In genomic region chr14:65035049-65035448, GRCh38 we compare ENCODE assay signal across 12 cellular contexts. TPM values are rescaled to one million over a fixed set of nuclear protein-coding genes. Genes with fewer than 3 reads are reported as not detected.
A peak's percentile ranks its signal among the peaks of the same experiment; 100 is the strongest.
DNase-seq lines count a peak whose midpoint lies in the region; ATAC-seq and TF ChIP-seq lines count a peak whose summit lies in the region.
"Had no signal": no experiment of that assay in that cellular context is flagged by ENCODE, and none has a peak within 500 bp of the region (broad histone marks: within the 10 kb centered on the region; RNA-seq: fewer than 3 reads in every experiment).

No MANE protein-coding gene starts in this region.

- no peak overlapping the region for H3K27ac Mint-ChIP-seq in progenitor cell of endocrine pancreas
- H3K27ac Mint-ChIP-seq: T-cell had no signal

- H3K36me3 Mint-ChIP-seq in progenitor cell of endocrine pancreas (ENCODE audit: insufficient read depth) = peaks cover 16% of the 10 kb centered on the region

- H3K4me3 Mint-ChIP-seq in progenitor cell of endocrine pancreas (ENCODE audit: low read depth) = no peak overlapping the region
- H3K4me3 Mint-ChIP-seq: T-cell had no signal

- no peaks in the 10 kb centered on the region for H3K27me3 Mint-ChIP-seq in progenitor cell of endocrine pancreas
- H3K27me3 Mint-ChIP-seq: T-cell had no signal

- H3K4me3 ChIP-seq in fibroblast of villous mesenchyme (ENCODE audit: low read depth, low read length) = no peak overlapping the region

- TF ChIP-seq CTCF in fibroblast of villous mesenchyme (IDR thresholded peaks at IDR 0.05; ENCODE audit: insufficient read depth, low read depth, low read length) (no peak), progenitor cell of endocrine pancreas (IDR thresholded peaks at IDR 0.05; ENCODE audit: unreplicated experiment) (no peak)

- no peak for ATAC-seq in GM19324 (IDR thresholded peaks at IDR 0.05; ENCODE audit: low FRiP score, unreplicated experiment)
- ATAC-seq: T-cell had no signal

- no peaks in the 10 kb centered on the region for H3K4me1 Mint-ChIP-seq in progenitor cell of endocrine pancreas (ENCODE audit: low read depth)

- DNase-seq in Ammon's horn (ENCODE audit: low spot score) (peak; percentile 62), anterior cingulate cortex (lab: John Stamatoyannopoulos, UW) (peak in 42 of 58 donors; percentile 14 to 73 (median 47)), fibroblast of villous mesenchyme (ENCODE audit: low read depth) (peak; percentile 18), mucosa of gallbladder (ENCODE audit: low spot score) (peak; percentile 45), OCI-M1 (lab: John Stamatoyannopoulos, UW) (no peak), progenitor cell of endocrine pancreas (ENCODE audit: low spot score, unreplicated experiment) (no peak)
- DNase-seq in stimulated activated CD4-positive, alpha-beta T cell treated with anti-CD3 and anti-CD28 coated beads, Interleukin-4, amount 100 ng/mL, for 24 hours = no peak
- DNase-seq: activated CD4-positive, alpha-beta T cell treated with anti-CD3 and anti-CD28 coated beads, Interleukin-2, amount 50 U/mL, for 1 hour; activated effector memory CD4-positive, alpha-beta T cell treated with Interleukin-2 at 50 U/mL for 16 hours; stimulated activated CD4-positive, alpha-beta T cell treated with anti-CD3 and anti-CD28 coated beads, Interleukin-12 subunit alpha, Interleukin-12 subunit beta, amount 100 ng/mL, for 4 hours; T-cell had no signal

- no peaks in the 10 kb centered on the region for H3K9me3 Mint-ChIP-seq in progenitor cell of endocrine pancreas (ENCODE audit: low read depth)
- H3K9me3 Mint-ChIP-seq: T-cell had no signal

RNA-seq across cellular contexts. Expression of gene FNTB, which starts 48.4 kb away (rescaled TPM):
- 11.6 and 12.1 TPM in 2 replicates for total RNA-seq in fibroblast of villous mesenchyme
- total RNA-seq in mucosa of gallbladder = 16.7 TPM
- 20.2 and 22.4 TPM in 2 replicates for total RNA-seq in progenitor cell of endocrine pancreas

Comparison
In these comparisons a context has a peak if more than half of its experiments do, and no peak if none do; other contexts are left out.
1. DNase-seq: peak in Ammon's horn (single experiment), anterior cingulate cortex (42 of 58), fibroblast of villous mesenchyme (single experiment) and mucosa of gallbladder (single experiment); none in OCI-M1 (single experiment), stimulated activated CD4-positive, alpha-beta T cell treated with anti-CD3 and anti-CD28 coated beads, Interleukin-4, amount 100 ng/mL, for 24 hours (single experiment) and progenitor cell of endocrine pancreas (single experiment).